In genomic region chr1:43389326-43390313, GRCh38 we compare ENCODE assay signal across 8 cellular contexts. TPM values are rescaled to one million over a fixed set of nuclear protein-coding genes. Genes with fewer than 3 reads are reported as not detected.
DNase-seq lines count a peak whose midpoint lies in the region; ATAC-seq and TF ChIP-seq lines count a peak whose summit lies in the region.

TSS of gene MED8 (minus strand) at chr1:43389800. CDS start at chr1:43389764, 36 bp downstream.
TSS of gene SZT2 (plus strand) at chr1:43389899. CDS start at chr1:43389969, 70 bp downstream.

- TF ChIP-seq RAD21 in SK-N-SH (IDR thresholded peaks at IDR 0.05; ENCODE audit: low read length) = no peak

- H3K4me1 ChIP-seq in SK-N-SH (ENCODE audit: control insufficient read depth in 1 of 2, insufficient read depth in 2 of 2, low read depth in 1 of 2, low read length in 1 of 2) = peaks cover 15 to 19% of the 10 kb centered on the region in 2 experiments; a peak in 3 of 4 replicates

- DNase-seq in GM04503 (ENCODE audit: low read depth) (peak; percentile 70), NCI-H1092 (lab: John Stamatoyannopoulos, UW) (peak; percentile 97), SK-N-SH (peak; percentile 97), germinal center (ENCODE audit: low spot score) (peak; percentile 94), non-pigmented ciliary epithelial cell (ENCODE audit: low read depth) (peak; percentile 55), substantia nigra (lab: John Stamatoyannopoulos, UW) (peak; percentile 61 to 96 (median 93))
- DNase-seq in activated naive CD4-positive, alpha-beta T cell treated with anti-CD3 and anti-CD28 coated beads, Interleukin-2, amount 50 U/mL, for 16 hours = peak; percentile 92

- under 1% methylated on average over 41 of the region's 65 CpGs for WGBS in SK-N-SH (ENCODE audit: low lambda C conversion rate)

- H3K9me3 ChIP-seq in SK-N-SH = no peaks in the 10 kb centered on the region

- POLR2A ChIA-PET in SK-N-SH (lab: Yijun Ruan, JAX) = interaction anchor here (0.6 to 2.0 kb wide), 7 partner anchors 13 to 261 kb away, joined by 3 to 4 read pairs (median 3); partner anchors contain the start of gene CDC20

- no peaks in the 10 kb centered on the region for H3K9me2 ChIP-seq in SK-N-SH

- no peak for TF ChIP-seq EP300 in SK-N-SH (IDR thresholded peaks at IDR 0.05; ENCODE audit: borderline replicate concordance in 1 of 2, low read depth in 1 of 2, low read length in 1 of 2)

- peak within 1 kb of the TSS; percentile 80 for H3K4me2 ChIP-seq in SK-N-SH

- H3K9ac ChIP-seq in SK-N-SH = peak within 1 kb of the TSS; percentile 84

- ATAC-seq in HG02571 (IDR thresholded peaks at IDR 0.05; ENCODE audit: unreplicated experiment) = peak; percentile 87

- no peaks in the 10 kb centered on the region for H3K27me3 ChIP-seq in SK-N-SH (ENCODE audit: insufficient read depth)

- no peaks in the 10 kb centered on the region for H3F3A ChIP-seq in SK-N-SH (replicated peaks; ENCODE audit: insufficient read depth)

- CTCF ChIA-PET in SK-N-SH (lab: Yijun Ruan, JAX) = interaction anchor here (1.0 to 1.8 kb wide), 7 partner anchors 12 to 164 kb away, joined by 3 to 13 read pairs (median 4); no protein-coding TSS in a partner anchor

- peak within 1 kb of the TSS; percentile 82 to 83 for H3K4me3 ChIP-seq in SK-N-SH (ENCODE audit: low read depth in 2 of 2, low read length in 1 of 2)

- no peaks in the 10 kb centered on the region for H4K20me1 ChIP-seq in SK-N-SH (ENCODE audit: insufficient read depth)

- peaks cover 80% of the 10 kb centered on the region for H3K79me2 ChIP-seq in SK-N-SH (ENCODE audit: insufficient read depth)

- peak within 1 kb of the TSS; percentile 89 for H2AFZ ChIP-seq in SK-N-SH (ENCODE audit: low read depth)

- peaks cover 33 to 34% of the 10 kb centered on the region in 2 experiments for H3K36me3 ChIP-seq in SK-N-SH (replicated peaks in 1 of 2; ENCODE audit: control insufficient read depth in 1 of 2, insufficient read depth in 2 of 2, low read length in 1 of 2)

- H3K27ac ChIP-seq in SK-N-SH (ENCODE audit: low read depth in 2 of 2, low read length in 1 of 2) (peak within 1 kb of the TSS; percentile 72 to 79; a peak in 3 of 4 replicates), substantia nigra (ENCODE audit: low read depth, low read length, poor library complexity, severe bottlenecking) (peak within 1 kb of the TSS; percentile 89)

- TF ChIP-seq CTCF in SK-N-SH (IDR thresholded peaks at IDR 0.05) = no peak

TF ChIP-seq in SK-N-SH, 30 proteins besides CTCF, POLR2A, EP300 and RAD21:
- TF ChIP-seq RFX5 (IDR thresholded peaks at IDR 0.05; ENCODE audit: low read length) = no peak; the same call in 1 of the 2 replicates
- no peak for TF ChIP-seq IRF3 (IDR thresholded peaks at IDR 0.05; ENCODE audit: low read depth, low read length)
- no peak for TF ChIP-seq EZH2phosphoT487 (IDR thresholded peaks at IDR 0.05; ENCODE audit: borderline replicate concordance, low read depth)
- TF ChIP-seq JUND (IDR thresholded peaks at IDR 0.05) = no peak
- TF ChIP-seq CHD2 (IDR thresholded peaks at IDR 0.05; ENCODE audit: low read length, partially characterized antibody) = peak; percentile 94
- TF ChIP-seq ZBTB33 (IDR thresholded peaks at IDR 0.05; ENCODE audit: borderline replicate concordance, low read depth) = 0 out of 2 replicates have a peak, but pooled peaks have one; percentile 32
- no peak for TF ChIP-seq MEF2A (IDR thresholded peaks at IDR 0.05; ENCODE audit: borderline replicate concordance, low read depth)
- TF ChIP-seq FOXJ3 (CRISPR knock-in tag; IDR thresholded peaks at IDR 0.05) = no peak
- peak; percentile 72 for TF ChIP-seq MXI1 (IDR thresholded peaks at IDR 0.05; ENCODE audit: low read depth, low read length)
- TF ChIP-seq ELF1 (IDR thresholded peaks at IDR 0.05) = peak; percentile 87
- no peak for TF ChIP-seq FOXM1 (IDR thresholded peaks at IDR 0.05; ENCODE audit: low read depth)
- peak; percentile 72 for TF ChIP-seq PBX3 (IDR thresholded peaks at IDR 0.05)
- TF ChIP-seq TCF12 (IDR thresholded peaks at IDR 0.05) = peak; percentile 17; the same call in 1 of the 2 replicates
- no peak for TF ChIP-seq TEAD4 (IDR thresholded peaks at IDR 0.05; ENCODE audit: borderline replicate concordance, insufficient read depth)
- TF ChIP-seq SMC3 (IDR thresholded peaks at IDR 0.05; ENCODE audit: low read depth, low read length) = no peak
- peak; percentile 90 for TF ChIP-seq POLR2AphosphoS5 (IDR thresholded peaks at IDR 0.05; ENCODE audit: low read depth, low read length)
- peak; percentile 69; the same call in 1 of the 2 replicates for TF ChIP-seq SIN3A (IDR thresholded peaks at IDR 0.05; ENCODE audit: borderline replicate concordance, low read depth, low read length)
- peak; percentile 67 for TF ChIP-seq YY1 (IDR thresholded peaks at IDR 0.05; ENCODE audit: low read depth)
- peak; percentile 85 for TF ChIP-seq MAX (IDR thresholded peaks at IDR 0.05; ENCODE audit: low read depth)
- TF ChIP-seq GABPA (IDR thresholded peaks at IDR 0.05; ENCODE audit: low read depth) = peak; percentile 99
- TF ChIP-seq TAF1 (IDR thresholded peaks at IDR 0.05; ENCODE audit: borderline replicate concordance, low read depth, low read length) = 0 out of 2 replicates have a peak, but pooled peaks have one; percentile 29

RNA-seq across cellular contexts. Expression of gene MED8, which starts in this region (rescaled TPM):
- polyA plus RNA-seq in SK-N-SH (2012; rRNA removed) = 33.7 and 42.9 TPM in 2 replicates
- polyA plus RNA-seq in SK-N-SH (2012; cell fraction: cytosol; rRNA removed) = 36.8 and 38.5 TPM in 2 replicates
- 38.9 and 52.9 TPM in 2 replicates for polyA plus RNA-seq in SK-N-SH (2012; cell fraction: nucleus; rRNA removed)

RNA-seq across cellular contexts. Expression of gene SZT2, which starts in this region (rescaled TPM):
- 11.1 and 12.9 TPM in 2 replicates for polyA plus RNA-seq in SK-N-SH (2012; rRNA removed)
- polyA plus RNA-seq in SK-N-SH (2012; cell fraction: cytosol; rRNA removed) = 2.8 and 4.0 TPM in 2 replicates
- 52.0 and 57.1 TPM in 2 replicates for polyA plus RNA-seq in SK-N-SH (2012; cell fraction: nucleus; rRNA removed)

Comparison
In these comparisons a context has a peak if more than half of its experiments do, and no peak if none do; other contexts are left out.
1. Peak in every context shown above with its lines: DNase-seq, ATAC-seq, H3K4me3 ChIP-seq and H3K27ac ChIP-seq.